ENCODE assay signal across 1 cellular context in the genomic region with DNA sequence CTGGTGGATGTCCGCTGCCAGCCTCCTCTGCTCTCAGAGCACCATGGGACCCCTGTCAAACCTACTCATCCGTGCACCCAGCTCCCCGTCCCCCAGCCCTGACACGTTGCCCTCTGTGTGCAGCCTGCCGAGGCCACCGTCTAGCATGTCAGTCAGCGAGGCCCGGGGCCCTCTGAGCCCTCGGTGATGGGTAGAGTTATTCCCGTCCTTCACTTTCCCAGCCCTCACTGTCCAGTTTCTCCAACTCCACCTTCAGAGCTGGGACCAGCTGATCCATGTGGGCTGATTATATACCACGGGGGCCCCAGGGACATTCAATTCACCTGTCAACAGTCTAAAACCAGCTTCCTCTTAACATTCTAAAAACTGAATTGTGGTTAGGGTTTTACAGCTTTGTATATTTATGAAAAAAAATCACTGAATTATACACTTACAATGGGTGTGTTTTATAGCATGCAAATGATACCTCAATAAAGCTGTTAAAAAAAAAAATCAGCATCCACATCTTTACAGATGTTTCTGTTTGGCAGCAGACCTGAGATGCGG.
TF ChIP-seq lines count a peak whose summit lies in the region.

No MANE protein-coding gene starts in this region.

TF ChIP-seq in GM23338, 12 proteins besides CTCF, POLR2A, EP300 and RAD21 (continued from another document):
- TF ChIP-seq NANOG (IDR thresholded peaks at IDR 0.05; ENCODE audit: borderline replicate concordance) (no peak), ZNF331 (CRISPR knock-in tag; IDR thresholded peaks at IDR 0.05; ENCODE audit: low read depth) (no peak)
